ENCODE assay signal across 8 cellular contexts in the genomic region with DNA sequence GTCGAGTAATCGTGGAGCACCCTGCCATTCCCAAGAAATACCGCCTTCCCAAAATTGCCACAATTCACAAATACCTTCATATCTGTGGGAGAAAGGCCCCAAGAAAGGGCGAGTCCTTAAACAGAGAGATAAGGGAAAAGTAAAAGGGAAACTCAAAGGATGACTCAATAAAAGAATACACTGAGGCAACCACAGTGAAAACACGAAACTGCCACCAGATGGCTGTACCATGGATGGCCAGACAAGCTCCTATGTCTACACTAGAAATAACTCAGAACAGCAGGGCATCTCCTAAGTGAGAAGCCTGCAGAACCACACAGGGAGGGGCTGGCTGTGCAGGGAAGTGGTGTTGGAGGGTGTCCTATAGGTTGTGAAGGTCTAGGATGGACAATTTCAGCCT. TPM values are rescaled to one million over a fixed set of nuclear protein-coding genes. Genes with fewer than 3 reads are reported as not detected.
A peak's percentile ranks its signal among the peaks of the same experiment; 100 is the strongest.
DNase-seq lines count a peak whose midpoint lies in the region; ATAC-seq and TF ChIP-seq lines count a peak whose summit lies in the region.

No MANE protein-coding gene starts in this region.

- H3K4me1 Mint-ChIP-seq in osteocyte (ENCODE audit: unreplicated experiment) = no peaks in the 10 kb centered on the region

- peak; percentile 17 for DNase-seq in brain microvascular endothelial cell
- no peak for DNase-seq in HEK293T (ENCODE audit: extremely low spot score)
- DNase-seq in upper lobe of right lung = no peak
- DNase-seq in osteocyte (ENCODE audit: extremely low spot score, unreplicated experiment) = no peak
- DNase-seq in KG1 (lab: John Stamatoyannopoulos, UW) = no peak

- no peak overlapping the region for H3K4me3 Mint-ChIP-seq in osteocyte (ENCODE audit: unreplicated experiment)

- H3K36me3 ChIP-seq in brain microvascular endothelial cell (replicated peaks) = no peaks in the 10 kb centered on the region
- H3K36me3 ChIP-seq in upper lobe of right lung = no peaks in the 10 kb centered on the region

- H3K36me3 Mint-ChIP-seq in osteocyte (ENCODE audit: unreplicated experiment) = no peaks in the 10 kb centered on the region

- no peaks in the 10 kb centered on the region for H3K4me1 ChIP-seq in upper lobe of right lung

- CTCF ChIA-PET in HEK293T (lab: Yijun Ruan, JAX) = interaction anchor here (0.8 kb wide), 1 partner anchor 78 kb away, joined by 3 read pairs; no protein-coding TSS in a partner anchor

- H3K27ac Mint-ChIP-seq in osteocyte (ENCODE audit: unreplicated experiment) = no peak overlapping the region

- peaks cover 27% of the 10 kb centered on the region for H3K27me3 Mint-ChIP-seq in osteocyte (ENCODE audit: unreplicated experiment)

- no peak overlapping the region for H3K4me3 ChIP-seq in brain microvascular endothelial cell (ENCODE audit: low read depth, low read length)
- H3K4me3 ChIP-seq in upper lobe of right lung = no peak overlapping the region

- intact Hi-C loops in upper lobe of right lung (cut with DNase I) = no loop called here

- peak; percentile 94 for ATAC-seq in GM18498 (IDR thresholded peaks at IDR 0.05; ENCODE audit: unreplicated experiment)
- ATAC-seq in GM19463 (IDR thresholded peaks at IDR 0.05; ENCODE audit: unreplicated experiment) = peak; percentile 96
- ATAC-seq in HG03159 (IDR thresholded peaks at IDR 0.05; ENCODE audit: unreplicated experiment) = peak; percentile 95
- ATAC-seq in upper lobe of right lung = no peak

- no peaks in the 10 kb centered on the region for H3K9me3 Mint-ChIP-seq in osteocyte (ENCODE audit: unreplicated experiment)

- in situ Hi-C loops in brain microvascular endothelial cell (cut with HindIII; ENCODE audit: low pct_ligation_motif_present, low sequenced_read_pairs) = no loop called here

- H3K27ac ChIP-seq in brain microvascular endothelial cell = no peak overlapping the region
- H3K27ac ChIP-seq in upper lobe of right lung = no peak overlapping the region

- peak; percentile 48 for TF ChIP-seq CTCF in brain microvascular endothelial cell (IDR thresholded peaks at IDR 0.05; ENCODE audit: low read depth, low read length, missing control alignments)
- TF ChIP-seq CTCF in upper lobe of right lung (IDR thresholded peaks at IDR 0.05) = no peak
- TF ChIP-seq CTCF in osteocyte (IDR thresholded peaks at IDR 0.05) = no peak

- POLR2A ChIA-PET in HEK293T (lab: Yijun Ruan, JAX) = interaction anchor here (1.5 kb wide), 1 partner anchor 9 kb away, joined by 4 read pairs; no protein-coding TSS in a partner anchor

- H3K27me3 ChIP-seq in brain microvascular endothelial cell (replicated peaks) (no peaks in the 10 kb centered on the region), upper lobe of right lung (no peaks in the 10 kb centered on the region)

- H3K9me3 ChIP-seq in upper lobe of right lung = no peaks in the 10 kb centered on the region

TF ChIP-seq in HEK293T, 16 proteins besides CTCF, POLR2A, EP300 and RAD21:
- no peak for TF ChIP-seq L3MBTL2 (conservative IDR thresholded peaks at IDR 0.05)
- no peak for TF ChIP-seq FOXM1 (IDR thresholded peaks at IDR 0.05; ENCODE audit: borderline replicate concordance)
- no peak for TF ChIP-seq FOXK2 (IDR thresholded peaks at IDR 0.05)
- TF ChIP-seq SP1 (IDR thresholded peaks at IDR 0.05) = no peak
- TF ChIP-seq HDGF (IDR thresholded peaks at IDR 0.05; ENCODE audit: borderline replicate concordance) = no peak
- TF ChIP-seq NFRKB (IDR thresholded peaks at IDR 0.05) = no peak
- TF ChIP-seq FOXA1 (IDR thresholded peaks at IDR 0.05) = no peak
TF ChIP-seq in HEK293T: peak in this region for 0.

RNA-seq across cellular contexts. Expression of a gene that starts 25.0 kb away (rescaled TPM):
- total RNA-seq in upper lobe of right lung (3.2 TPM), osteocyte (1.5 and 2.6 TPM in 2 replicates)
